In genomic region chr12:124335426-124336183, GRCh38 we compare ENCODE assay signal across 2 cellular contexts.
TF ChIP-seq lines count a peak whose summit lies in the region.

No MANE protein-coding gene starts in this region.

TF ChIP-seq in GM23338, 12 proteins besides CTCF, POLR2A, EP300 and RAD21:
- TF ChIP-seq NANOG (IDR thresholded peaks at IDR 0.05; ENCODE audit: borderline replicate concordance) = no peak
- no peak for TF ChIP-seq ZNF462 (CRISPR knock-in tag; IDR thresholded peaks at IDR 0.05)
- TF ChIP-seq, protein P1, sequence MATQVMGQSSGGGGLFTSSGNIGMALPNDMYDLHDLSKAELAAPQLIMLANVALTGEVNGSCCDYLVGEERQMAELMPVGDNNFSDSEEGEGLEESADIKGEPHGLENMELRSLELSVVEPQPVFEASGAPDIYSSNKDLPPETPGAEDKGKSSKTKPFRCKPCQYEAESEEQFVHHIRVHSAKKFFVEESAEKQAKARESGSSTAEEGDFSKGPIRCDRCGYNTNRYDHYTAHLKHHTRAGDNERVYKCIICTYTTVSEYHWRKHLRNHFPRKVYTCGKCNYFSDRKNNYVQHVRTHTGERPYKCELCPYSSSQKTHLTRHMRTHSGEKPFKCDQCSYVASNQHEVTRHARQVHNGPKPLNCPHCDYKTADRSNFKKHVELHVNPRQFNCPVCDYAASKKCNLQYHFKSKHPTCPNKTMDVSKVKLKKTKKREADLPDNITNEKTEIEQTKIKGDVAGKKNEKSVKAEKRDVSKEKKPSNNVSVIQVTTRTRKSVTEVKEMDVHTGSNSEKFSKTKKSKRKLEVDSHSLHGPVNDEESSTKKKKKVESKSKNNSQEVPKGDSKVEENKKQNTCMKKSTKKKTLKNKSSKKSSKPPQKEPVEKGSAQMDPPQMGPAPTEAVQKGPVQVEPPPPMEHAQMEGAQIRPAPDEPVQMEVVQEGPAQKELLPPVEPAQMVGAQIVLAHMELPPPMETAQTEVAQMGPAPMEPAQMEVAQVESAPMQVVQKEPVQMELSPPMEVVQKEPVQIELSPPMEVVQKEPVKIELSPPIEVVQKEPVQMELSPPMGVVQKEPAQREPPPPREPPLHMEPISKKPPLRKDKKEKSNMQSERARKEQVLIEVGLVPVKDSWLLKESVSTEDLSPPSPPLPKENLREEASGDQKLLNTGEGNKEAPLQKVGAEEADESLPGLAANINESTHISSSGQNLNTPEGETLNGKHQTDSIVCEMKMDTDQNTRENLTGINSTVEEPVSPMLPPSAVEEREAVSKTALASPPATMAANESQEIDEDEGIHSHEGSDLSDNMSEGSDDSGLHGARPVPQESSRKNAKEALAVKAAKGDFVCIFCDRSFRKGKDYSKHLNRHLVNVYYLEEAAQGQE (IDR thresholded peaks at IDR 0.05; ENCODE audit: unreplicated experiment) = no peak
- TF ChIP-seq CREB1 (CRISPR knock-in tag; IDR thresholded peaks at IDR 0.05; ENCODE audit: low read depth) = no peak
- TF ChIP-seq EZH2phosphoT487 (IDR thresholded peaks at IDR 0.05; ENCODE audit: unreplicated experiment) = no peak
- TF ChIP-seq ZNF114 (CRISPR knock-in tag; IDR thresholded peaks at IDR 0.05) = no peak
- TF ChIP-seq STAT1 (IDR thresholded peaks at IDR 0.05; ENCODE audit: unreplicated experiment) = no peak
- no peak for TF ChIP-seq JUNB (IDR thresholded peaks at IDR 0.05; ENCODE audit: unreplicated experiment)
- no peak for TF ChIP-seq EZH2 (IDR thresholded peaks at IDR 0.05; ENCODE audit: low read depth, unreplicated experiment)
- no peak for TF ChIP-seq ZNF331 (CRISPR knock-in tag; IDR thresholded peaks at IDR 0.05; ENCODE audit: low read depth)
- TF ChIP-seq ETS1 (IDR thresholded peaks at IDR 0.05) = no peak
- TF ChIP-seq POLR2AphosphoS5 (IDR thresholded peaks at IDR 0.05; ENCODE audit: low read depth) = no peak

TF ChIP-seq in HepG2, 621 proteins besides CTCF, POLR2A, EP300 and RAD21:
- no peak for TF ChIP-seq HOXA5 (CRISPR knock-in tag; IDR thresholded peaks at IDR 0.05)
- TF ChIP-seq ZNF850 (CRISPR knock-in tag; conservative IDR thresholded peaks at IDR 0.05) = no peak
- no peak for TF ChIP-seq ZNF746 (CRISPR knock-in tag; IDR thresholded peaks at IDR 0.05)
- no peak for TF ChIP-seq ZFP37 (CRISPR knock-in tag; IDR thresholded peaks at IDR 0.05; ENCODE audit: borderline replicate concordance)
- TF ChIP-seq STAT5B (CRISPR knock-in tag; IDR thresholded peaks at IDR 0.05) = no peak
- TF ChIP-seq FOXA3 (CRISPR knock-in tag; IDR thresholded peaks at IDR 0.05) = no peak
- no peak for TF ChIP-seq ZNF180 (CRISPR knock-in tag; IDR thresholded peaks at IDR 0.05; ENCODE audit: borderline replicate concordance, low read depth)
- TF ChIP-seq CBX5 (CRISPR knock-in tag; IDR thresholded peaks at IDR 0.05; ENCODE audit: borderline replicate concordance) = no peak
- TF ChIP-seq ZNF337 (CRISPR knock-in tag; IDR thresholded peaks at IDR 0.05; ENCODE audit: borderline replicate concordance, low read depth) = no peak
- TF ChIP-seq, protein P1 (IDR thresholded peaks at IDR 0.05; ENCODE audit: borderline replicate concordance in 1 of 2, low read depth in 1 of 2, low read length in 2 of 2) = no peak
- no peak for TF ChIP-seq HIVEP1 (CRISPR knock-in tag; IDR thresholded peaks at IDR 0.05)
